In genomic region chr14:55802986-55803431, GRCh38 we compare ENCODE assay signal across 12 cellular contexts.
DNase-seq lines count a peak whose midpoint lies in the region; ATAC-seq and TF ChIP-seq lines count a peak whose summit lies in the region.
"Had no signal": no experiment of that assay in that cellular context is flagged by ENCODE, and none has a peak within 500 bp of the region (broad histone marks: within the 10 kb centered on the region; RNA-seq: fewer than 3 reads in every experiment).

No MANE protein-coding gene starts in this region.

- H3K27me3 Mint-ChIP-seq in CD4-positive, alpha-beta memory T cell: no peaks in the 10 kb centered on the region

- TF ChIP-seq CTCF in liver (IDR thresholded peaks at IDR 0.05; ENCODE audit: low read depth, low read length, missing input control): no peak

- no peaks in the 10 kb centered on the region for H3K36me3 ChIP-seq in liver (ENCODE audit: control insufficient read depth in 4 of 4, insufficient read depth in 3 of 4, low read depth in 1 of 4, low read length in 3 of 4)
- H3K36me3 ChIP-seq in CD4-positive, alpha-beta memory T cell (ENCODE audit: insufficient read depth, low read length): no peaks in the 10 kb centered on the region
- H3K36me3 ChIP-seq: tibial nerve had no signal

- H3K9ac ChIP-seq in liver (ENCODE audit: low read depth in 1 of 2, low read length in 2 of 2): no peak overlapping the region

- no peak overlapping the region for H3K27ac ChIP-seq in liver (ENCODE audit: low read depth in 1 of 2, low read length in 2 of 2)
- H3K27ac ChIP-seq in CD4-positive, alpha-beta memory T cell (ENCODE audit: low read depth, low read length): no peak overlapping the region

- H3K9me3 ChIP-seq in liver (ENCODE audit: control insufficient read depth in 4 of 4, low read length in 3 of 4): no peaks in the 10 kb centered on the region
- H3K9me3 ChIP-seq in CD4-positive, alpha-beta memory T cell (ENCODE audit: control insufficient read depth in 1 of 2, low read length in 2 of 2): no peaks in the 10 kb centered on the region

- H3K9me3 Mint-ChIP-seq in CD4-positive, alpha-beta memory T cell: peaks cover 0 to 10% (median 6%) of the 10 kb centered on the region in 8 donors

- POLR2A ChIA-PET in CD4-positive, alpha-beta memory T cell (lab: Charles Lee; ENCODE audit: partially characterized antibody): interaction anchor here (0.8 kb wide), 1 partner anchor 315 kb away, joined by 4 read pairs; the partner anchor contains the start of gene PELI2

- H3K4me3 ChIP-seq in liver (ENCODE audit: low read depth in 1 of 3, low read length in 3 of 3): no peak overlapping the region
- H3K4me3 ChIP-seq in CD4-positive, alpha-beta memory T cell (ENCODE audit: low read length in 2 of 2): no peak overlapping the region
- H3K4me3 ChIP-seq: tibial nerve had no signal

- no peaks in the 10 kb centered on the region for H3K36me3 Mint-ChIP-seq in CD4-positive, alpha-beta memory T cell

- ATAC-seq in GM21423 (IDR thresholded peaks at IDR 0.05; ENCODE audit: unreplicated experiment): no peak

- no peak for TF ChIP-seq RAD21 in liver (IDR thresholded peaks at IDR 0.05)

- intact Hi-C loops in CD4-positive, alpha-beta memory T cell (cut with micrococcal nuclease): loop anchor here (2.0 kb wide), 1 partner anchor 316 kb away; the partner anchor contains the start of gene PELI2

- peaks cover 27 to 53% (median 43%) of the 10 kb centered on the region in 4 donors for H3K4me1 Mint-ChIP-seq in CD4-positive, alpha-beta memory T cell

- H3K27me3 ChIP-seq in liver (ENCODE audit: control insufficient read depth in 4 of 4, insufficient read depth in 4 of 4, low read length in 3 of 4): no peaks in the 10 kb centered on the region
- no peaks in the 10 kb centered on the region for H3K27me3 ChIP-seq in CD4-positive, alpha-beta memory T cell (ENCODE audit: insufficient read depth, low read length)
- H3K27me3 ChIP-seq: tibial nerve had no signal

- H3K4me1 ChIP-seq in liver (ENCODE audit: control insufficient read depth in 4 of 4, insufficient read depth in 4 of 4, low read length in 3 of 4): no peaks in the 10 kb centered on the region
- H3K4me1 ChIP-seq in CD4-positive, alpha-beta memory T cell (ENCODE audit: insufficient read depth, low read length): peaks cover 48% of the 10 kb centered on the region

- CTCF ChIA-PET in CD4-positive, alpha-beta memory T cell (lab: Charles Lee; ENCODE audit: partially characterized antibody): no interaction called here

- H3K4me3 Mint-ChIP-seq in CD4-positive, alpha-beta memory T cell: no peak overlapping the region

- peak; percentile 13 for DNase-seq in DMS153 (lab: John Stamatoyannopoulos, UW)
- no peak for DNase-seq in DMS153 treated with DMSO at 0.1 percent for 48 hours (lab: John Stamatoyannopoulos, UW; ENCODE audit: unreplicated experiment)
- peak; percentile 92 for DNase-seq in LoVo (ENCODE audit: low spot score)
- peak; percentile 16 for DNase-seq in astrocyte of the hippocampus (ENCODE audit: low read depth, low spot score)
- DNase-seq in CD4-positive, alpha-beta memory T cell: no peak
- DNase-seq in central memory CD4-positive, alpha-beta T cell: no peak
- DNase-seq: 8988T, amniotic stem cell, NCI-H2171 had no signal

- H3K27ac Mint-ChIP-seq in CD4-positive, alpha-beta memory T cell: peak overlapping the region in 2 of 7 donors; percentile 57 to 65

TF ChIP-seq in liver, 16 proteins besides CTCF, POLR2A, EP300 and RAD21:
- TF ChIP-seq JUND (IDR thresholded peaks at IDR 0.05): peak; percentile 7 to 25
- no peak for TF ChIP-seq HNF4G (IDR thresholded peaks at IDR 0.05)

Comparison
In these comparisons a context has a peak if more than half of its experiments do, and no peak if none do; other contexts are left out.
1. DNase-seq: peak in DMS153 (single experiment), LoVo (single experiment) and astrocyte of the hippocampus (single experiment); none in DMS153 treated with DMSO at 0.1 percent for 48 hours (single experiment), CD4-positive, alpha-beta memory T cell (0 of 5) and central memory CD4-positive, alpha-beta T cell (single experiment).